ENCODE assay signal across 21 cellular contexts in genomic region chr17:6109541-6109940, GRCh38. TPM values are rescaled to one million over a fixed set of nuclear protein-coding genes. Genes with fewer than 3 reads are reported as not detected.
A peak's percentile ranks its signal among the peaks of the same experiment; 100 is the strongest.
DNase-seq lines count a peak whose midpoint lies in the region; ATAC-seq and TF ChIP-seq lines count a peak whose summit lies in the region.
"Had no signal": no experiment of that assay in that cellular context is flagged by ENCODE, and none has a peak within 500 bp of the region (broad histone marks: within the 10 kb centered on the region; RNA-seq: fewer than 3 reads in every experiment).

No MANE protein-coding gene starts in this region.

- peak; percentile 56 for DNase-seq in activated effector memory CD4-positive, alpha-beta T cell treated with anti-CD3 and anti-CD28 coated beads, Interleukin-2, amount 50 U/mL, for 16 hours
- DNase-seq in activated effector memory CD4-positive, alpha-beta T cell treated with Interleukin-2 at 50 U/mL for 16 hours: no peak
- DNase-seq in islet precursor cell (peak; percentile 44), upper lobe of right lung (peak; percentile 17), Right ventricle myocardium inferior (ENCODE audit: missing footprints) (no peak), NCI-H1092 treated with DMSO at 0.1 percent for 48 hours (lab: John Stamatoyannopoulos, UW) (no peak), Right ventricle myocardium superior (no peak)
- DNase-seq: CD4-positive, CD25-positive, alpha-beta regulatory T cell; CD8-positive, alpha-beta T cell; DMS 273 treated with DMSO at 0.1 percent for 48 hours; DMS79; EL; GF-D8; H9; HFFc6 had no signal

- H3K36me3 ChIP-seq in mucosa of rectum (ENCODE audit: control insufficient read depth in 2 of 2, insufficient read depth in 2 of 2, low read length in 2 of 2): no peaks in the 10 kb centered on the region
- H3K36me3 ChIP-seq in upper lobe of right lung: no peaks in the 10 kb centered on the region
- H3K36me3 ChIP-seq: BLaER1 had no signal

- H3K4me1 ChIP-seq in mucosa of rectum (ENCODE audit: control insufficient read depth in 2 of 2, insufficient read depth in 2 of 2, low read length in 2 of 2): peaks cover 21 to 45% of the 10 kb centered on the region in 2 donors
- no peaks in the 10 kb centered on the region for H3K4me1 ChIP-seq in upper lobe of right lung
- H3K4me1 ChIP-seq: BLaER1 had no signal

- no peaks in the 10 kb centered on the region for H3K27me3 ChIP-seq in mucosa of rectum (ENCODE audit: control insufficient read depth in 2 of 2, insufficient read depth in 2 of 2, low read length in 2 of 2)
- no peaks in the 10 kb centered on the region for H3K27me3 ChIP-seq in upper lobe of right lung
- H3K27me3 ChIP-seq: BLaER1 had no signal

- ATAC-seq in upper lobe of right lung: no peak
- ATAC-seq in Right ventricle myocardium inferior: no peak
- no peak for ATAC-seq in Right ventricle myocardium superior (ENCODE audit: poor library complexity)
- ATAC-seq: CD8-positive, alpha-beta T cell; GM23338 had no signal

- H3K4me3 ChIP-seq in mucosa of rectum (ENCODE audit: low read length in 2 of 2): no peak overlapping the region
- H3K4me3 ChIP-seq in upper lobe of right lung: no peak overlapping the region
- H3K4me3 ChIP-seq: BLaER1, GM23338 had no signal

- H3K27ac ChIP-seq in mucosa of rectum (ENCODE audit: low read depth in 2 of 2, low read length in 2 of 2) (peak overlapping the region; percentile 52 to 64), upper lobe of right lung (no peak overlapping the region)
- H3K27ac ChIP-seq: 22Rv1, BLaER1, C4-2B had no signal

- TF ChIP-seq CTCF in upper lobe of right lung (IDR thresholded peaks at IDR 0.05): no peak

- no peaks in the 10 kb centered on the region for H3K9me3 ChIP-seq in mucosa of rectum (ENCODE audit: control insufficient read depth in 2 of 2, low read length in 2 of 2)
- no peaks in the 10 kb centered on the region for H3K9me3 ChIP-seq in upper lobe of right lung
- H3K9me3 ChIP-seq: BLaER1 had no signal

- no peak overlapping the region for H3K9ac ChIP-seq in mucosa of rectum (ENCODE audit: low read depth in 1 of 2, low read length in 2 of 2)
- H3K9ac ChIP-seq: BLaER1 had no signal

- intact Hi-C loops in upper lobe of right lung (cut with DNase I) (no loop called here), Right ventricle myocardium inferior (cut with DNase I) (no loop called here), Right ventricle myocardium superior (cut with DNase I) (no loop called here)

RNA-seq across cellular contexts. Expression of gene WSCD1, which starts 39.4 kb away (rescaled TPM):
- total RNA-seq in upper lobe of right lung (7.7 TPM), Right ventricle myocardium inferior (10.6 TPM), Right ventricle myocardium superior (11.2 TPM)
- total RNA-seq: B cell; CD4-positive, CD25-positive, alpha-beta regulatory T cell; CD8-positive, alpha-beta T cell; HFFc6 had no signal

Comparison
In these comparisons a context has a peak if more than half of its experiments do, and no peak if none do; other contexts are left out.
1. DNase-seq: peak in activated effector memory CD4-positive, alpha-beta T cell treated with anti-CD3 and anti-CD28 coated beads, Interleukin-2, amount 50 U/mL, for 16 hours (single experiment), islet precursor cell (single experiment) and upper lobe of right lung (single experiment); none in activated effector memory CD4-positive, alpha-beta T cell treated with Interleukin-2 at 50 U/mL for 16 hours (single experiment), Right ventricle myocardium inferior (single experiment), NCI-H1092 treated with DMSO at 0.1 percent for 48 hours (single experiment) and Right ventricle myocardium superior (single experiment).